In the genomic region with DNA sequence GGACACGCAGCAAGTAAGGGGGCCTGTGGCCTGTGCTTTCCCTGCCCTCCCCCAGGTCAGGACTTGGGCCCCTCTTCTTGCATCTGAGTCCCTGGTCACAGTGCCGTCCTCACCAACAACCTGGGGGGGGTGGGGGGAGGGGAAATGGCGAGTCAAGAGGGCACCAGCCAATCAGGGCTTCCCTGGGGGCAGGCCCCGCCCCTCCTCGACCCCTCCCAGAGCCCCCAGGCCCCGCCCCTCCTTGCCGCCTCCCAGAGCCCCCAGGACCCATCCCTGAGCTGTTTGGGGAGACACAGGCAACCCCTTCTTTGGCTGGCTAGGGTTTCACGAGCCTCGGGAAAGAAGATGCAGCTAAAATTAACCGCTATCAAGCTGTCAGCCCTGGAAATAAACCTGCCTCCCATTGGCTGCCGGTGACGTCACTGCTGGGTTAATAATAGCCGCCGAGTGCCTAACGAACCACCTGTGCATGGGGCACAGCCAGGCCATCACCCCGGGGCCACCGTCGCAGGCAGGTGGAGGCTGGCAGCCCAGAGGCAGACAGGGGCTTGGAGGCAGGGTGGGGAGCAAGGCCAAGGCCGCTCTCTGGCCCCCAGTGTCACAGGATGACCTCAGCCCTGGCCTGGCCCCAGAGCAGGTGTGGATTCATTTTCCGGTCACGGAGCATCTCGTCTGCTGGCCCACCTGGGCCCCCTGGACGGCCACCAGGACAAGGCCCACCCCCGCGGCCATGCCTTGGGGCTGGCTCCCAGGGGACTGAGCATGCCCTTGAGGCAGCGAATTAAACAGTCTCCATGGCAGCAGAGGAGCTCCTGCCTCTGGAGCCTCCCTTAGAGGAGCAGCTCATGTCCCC, we compare ENCODE assay signal across 1 cellular context.
TF ChIP-seq lines count a peak whose summit lies in the region.

No MANE protein-coding gene starts in this region.

TF ChIP-seq in HCT116, 20 proteins besides CTCF, POLR2A, EP300 and RAD21:
- TF ChIP-seq, protein P1, sequence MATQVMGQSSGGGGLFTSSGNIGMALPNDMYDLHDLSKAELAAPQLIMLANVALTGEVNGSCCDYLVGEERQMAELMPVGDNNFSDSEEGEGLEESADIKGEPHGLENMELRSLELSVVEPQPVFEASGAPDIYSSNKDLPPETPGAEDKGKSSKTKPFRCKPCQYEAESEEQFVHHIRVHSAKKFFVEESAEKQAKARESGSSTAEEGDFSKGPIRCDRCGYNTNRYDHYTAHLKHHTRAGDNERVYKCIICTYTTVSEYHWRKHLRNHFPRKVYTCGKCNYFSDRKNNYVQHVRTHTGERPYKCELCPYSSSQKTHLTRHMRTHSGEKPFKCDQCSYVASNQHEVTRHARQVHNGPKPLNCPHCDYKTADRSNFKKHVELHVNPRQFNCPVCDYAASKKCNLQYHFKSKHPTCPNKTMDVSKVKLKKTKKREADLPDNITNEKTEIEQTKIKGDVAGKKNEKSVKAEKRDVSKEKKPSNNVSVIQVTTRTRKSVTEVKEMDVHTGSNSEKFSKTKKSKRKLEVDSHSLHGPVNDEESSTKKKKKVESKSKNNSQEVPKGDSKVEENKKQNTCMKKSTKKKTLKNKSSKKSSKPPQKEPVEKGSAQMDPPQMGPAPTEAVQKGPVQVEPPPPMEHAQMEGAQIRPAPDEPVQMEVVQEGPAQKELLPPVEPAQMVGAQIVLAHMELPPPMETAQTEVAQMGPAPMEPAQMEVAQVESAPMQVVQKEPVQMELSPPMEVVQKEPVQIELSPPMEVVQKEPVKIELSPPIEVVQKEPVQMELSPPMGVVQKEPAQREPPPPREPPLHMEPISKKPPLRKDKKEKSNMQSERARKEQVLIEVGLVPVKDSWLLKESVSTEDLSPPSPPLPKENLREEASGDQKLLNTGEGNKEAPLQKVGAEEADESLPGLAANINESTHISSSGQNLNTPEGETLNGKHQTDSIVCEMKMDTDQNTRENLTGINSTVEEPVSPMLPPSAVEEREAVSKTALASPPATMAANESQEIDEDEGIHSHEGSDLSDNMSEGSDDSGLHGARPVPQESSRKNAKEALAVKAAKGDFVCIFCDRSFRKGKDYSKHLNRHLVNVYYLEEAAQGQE (IDR thresholded peaks at IDR 0.05; ENCODE audit: low read depth) = no peak
- TF ChIP-seq POLR2AphosphoS5 (IDR thresholded peaks at IDR 0.05; ENCODE audit: low read depth, low read length) (peak; percentile 21; the same call in 1 of the 2 replicates), FOSL1 (IDR thresholded peaks at IDR 0.05; ENCODE audit: low read depth) (no peak), EGR1 (IDR thresholded peaks at IDR 0.05; ENCODE audit: low read depth) (no peak), SIN3A (IDR thresholded peaks at IDR 0.05; ENCODE audit: low read depth) (no peak)
- TF ChIP-seq, protein P2, sequence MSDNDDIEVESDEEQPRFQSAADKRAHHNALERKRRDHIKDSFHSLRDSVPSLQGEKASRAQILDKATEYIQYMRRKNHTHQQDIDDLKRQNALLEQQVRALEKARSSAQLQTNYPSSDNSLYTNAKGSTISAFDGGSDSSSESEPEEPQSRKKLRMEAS (IDR thresholded peaks at IDR 0.05) = no peak
